In genomic region chr5:131633830-131634229, GRCh38 we compare ENCODE assay signal across 8 cellular contexts. TPM values are rescaled to one million over a fixed set of nuclear protein-coding genes. Genes with fewer than 3 reads are reported as not detected.
DNase-seq lines count a peak whose midpoint lies in the region; ATAC-seq and TF ChIP-seq lines count a peak whose summit lies in the region.

No MANE protein-coding gene starts in this region.

- H3K4me3 ChIP-seq in cardiac muscle cell, result peak overlapping the region; percentile 67
- peak overlapping the region; percentile 87 for H3K4me3 ChIP-seq in lower lobe of right lung
- peak overlapping the region; percentile 60 for H3K4me3 ChIP-seq in urinary bladder (ENCODE audit: low read depth, low read length)

- H3K4me1 ChIP-seq in cardiac muscle cell (ENCODE audit: low read depth) (peaks cover 23% of the 10 kb centered on the region), lower lobe of right lung (peaks cover 46% of the 10 kb centered on the region), urinary bladder (ENCODE audit: insufficient read depth) (no peaks in the 10 kb centered on the region)

- intact Hi-C loops in cardiac septum (cut with DNase I), result loop anchor here (5.0 kb wide), 1 partner anchor 37 kb away; no protein-coding TSS in a partner anchor
- intact Hi-C loops in lower lobe of right lung (cut with DNase I), result no loop called here

- H3K36me3 ChIP-seq in cardiac muscle cell (no peaks in the 10 kb centered on the region), lower lobe of right lung (no peaks in the 10 kb centered on the region), urinary bladder (ENCODE audit: insufficient read depth) (no peaks in the 10 kb centered on the region)

- H3K27ac ChIP-seq in cardiac muscle cell (peak overlapping the region; percentile 98), angular gyrus (ENCODE audit: low read depth, low read length) (peak overlapping the region; percentile 85), lower lobe of right lung (peak overlapping the region; percentile 97), urinary bladder (ENCODE audit: low read depth) (no peak overlapping the region)

- H3K9me3 ChIP-seq in cardiac muscle cell (ENCODE audit: low read depth), result no peaks in the 10 kb centered on the region
- no peaks in the 10 kb centered on the region for H3K9me3 ChIP-seq in lower lobe of right lung

- H3K27me3 ChIP-seq in cardiac muscle cell, result no peaks in the 10 kb centered on the region
- no peaks in the 10 kb centered on the region for H3K27me3 ChIP-seq in lower lobe of right lung (ENCODE audit: low read depth)

- in situ Hi-C loops in KBM-7 (cut with MboI; ENCODE audit: low pct_unique_long_range_greater_than_20kb, low sequenced_read_pairs), result no loop called here

- no peak for DNase-seq in cardiac muscle cell (ENCODE audit: low read depth in 1 of 2, low spot score in 1 of 2)
- DNase-seq in cardiac septum (ENCODE audit: low spot score), result no peak
- no peak for DNase-seq in lower lobe of right lung
- DNase-seq in KBM-7, result no peak
- no peak for DNase-seq in CD1c-positive myeloid dendritic cell (ENCODE audit: extremely low spot score)

- WGBS in urinary bladder, result 58% methylated on average over 5 of the region's 5 CpGs

- no peak for TF ChIP-seq CTCF in cardiac muscle cell (IDR thresholded peaks at IDR 0.05; ENCODE audit: low read depth, low read length)
- TF ChIP-seq CTCF in lower lobe of right lung (IDR thresholded peaks at IDR 0.05), result no peak

- ATAC-seq in lower lobe of right lung, result no peak
- no peak for ATAC-seq in HG03378 (IDR thresholded peaks at IDR 0.05; ENCODE audit: unreplicated experiment)

RNA-seq across cellular contexts. Expression of gene RAPGEF6, which starts 1.2 kb away (rescaled TPM):
- total RNA-seq in cardiac muscle cell, result 16.0 and 22.3 TPM in 2 replicates
- 8.5 and 10.8 TPM in 2 replicates for polyA plus RNA-seq in cardiac muscle cell
- total RNA-seq in cardiac septum, result 15.6 TPM
- 21.7 TPM for total RNA-seq in lower lobe of right lung
- total RNA-seq in urinary bladder, result 58.8 TPM
- polyA plus RNA-seq in urinary bladder, result 6.1 TPM
